Comparison of ENCODE assay signal across 8 cellular contexts in the genomic region with DNA sequence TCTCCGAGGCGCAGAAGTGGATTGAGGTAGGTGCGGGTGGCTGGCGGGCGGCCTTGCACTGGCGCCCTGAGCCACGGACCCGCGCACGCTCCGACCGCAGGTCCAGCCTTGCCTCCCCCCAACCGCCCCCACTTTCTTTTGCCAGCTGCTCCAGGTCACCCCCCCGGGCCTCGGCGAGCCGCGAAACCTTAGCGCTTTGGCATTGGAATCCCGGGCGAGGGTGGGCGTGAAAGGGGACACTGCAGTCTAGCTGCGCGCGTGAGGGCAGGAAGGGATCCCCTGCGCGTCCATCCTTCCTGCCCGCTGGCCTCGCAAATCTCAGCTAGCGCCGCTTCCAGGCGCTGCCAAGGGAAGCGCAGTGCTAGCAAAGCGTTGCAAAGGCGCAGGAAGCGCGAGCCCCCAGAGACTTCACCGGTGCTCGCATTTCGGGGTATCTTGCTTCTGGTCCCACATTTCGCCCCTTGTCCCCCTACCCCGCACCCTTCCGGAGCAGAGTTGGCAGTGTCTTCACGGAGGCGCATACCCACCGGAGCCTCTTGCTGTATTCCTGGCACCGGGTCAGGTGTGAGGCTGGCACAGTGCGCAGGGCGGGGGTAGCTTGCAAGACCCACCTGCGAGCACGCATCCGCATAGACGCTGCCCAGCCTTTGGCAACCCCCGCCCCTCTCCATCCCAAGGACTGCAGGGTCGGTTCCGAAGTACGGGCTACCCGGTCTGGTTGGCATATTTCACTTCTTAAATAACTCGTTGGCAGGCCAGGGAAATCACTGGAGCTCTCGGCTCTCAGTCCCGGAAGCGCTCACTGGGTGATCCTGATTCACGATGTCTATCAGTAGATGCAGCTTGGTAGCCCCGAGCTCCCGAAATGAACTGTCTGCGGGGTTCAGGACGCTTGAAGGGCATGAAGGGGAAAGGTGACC.
A peak's percentile ranks its signal among the peaks of the same experiment; 100 is the strongest.
DNase-seq lines count a peak whose midpoint lies in the region; ATAC-seq and TF ChIP-seq lines count a peak whose summit lies in the region.

No MANE protein-coding gene starts in this region.

- peak; percentile 63 for DNase-seq in DMS53 treated with DMSO at 0.1 percent for 48 hours (lab: John Stamatoyannopoulos, UW; ENCODE audit: unreplicated experiment)
- DNase-seq in NCI-H1694 treated with DMSO at 0.1 percent for 48 hours (lab: John Stamatoyannopoulos, UW) = peak; percentile 29
- no peak for DNase-seq in chondrocyte (ENCODE audit: low spot score)
- peak; percentile 82 for DNase-seq in left kidney (ENCODE audit: low read depth, low spot score)
- peak in 45 of 49 donors; percentile 17 to 90 (median 63) for DNase-seq in substantia nigra (lab: John Stamatoyannopoulos, UW)
- DNase-seq in activated CD8-positive, alpha-beta T cell treated with anti-CD3 and anti-CD28 coated beads for 36 hours = no peak
- no peak for DNase-seq in NOMO-1 treated with dmso at 0.1 percent for 144 hours (lab: John Stamatoyannopoulos, UW; ENCODE audit: unreplicated experiment)
- no peak for DNase-seq in central memory CD4-positive, alpha-beta T cell

- POLR2A ChIA-PET in activated CD8-positive, alpha-beta T cell treated with anti-CD3 and anti-CD28 coated beads for 36 hours (lab: Charles Lee) = no interaction called here

- H3K4me3 Mint-ChIP-seq in chondrocyte (ENCODE audit: unreplicated experiment) = peak overlapping the region; percentile 71
- H3K4me3 Mint-ChIP-seq in activated CD8-positive, alpha-beta T cell treated with anti-CD3 and anti-CD28 coated beads for 36 hours = no peak overlapping the region

- H3K27ac ChIP-seq in substantia nigra (ENCODE audit: low read depth, low read length, poor library complexity, severe bottlenecking) = peak overlapping the region; percentile 96

- TF ChIP-seq CTCF in chondrocyte (IDR thresholded peaks at IDR 0.05) = no peak
- TF ChIP-seq CTCF in activated CD8-positive, alpha-beta T cell treated with anti-CD3 and anti-CD28 coated beads for 36 hours (IDR thresholded peaks at IDR 0.05) = no peak

- peaks cover 24% of the 10 kb centered on the region for H3K4me1 Mint-ChIP-seq in chondrocyte (ENCODE audit: low read depth)
- no peaks in the 10 kb centered on the region for H3K4me1 Mint-ChIP-seq in activated CD8-positive, alpha-beta T cell treated with anti-CD3 and anti-CD28 coated beads for 36 hours (ENCODE audit: low read depth)

- H3K27me3 Mint-ChIP-seq in chondrocyte (ENCODE audit: low read depth) = peaks cover 19% of the 10 kb centered on the region
- peaks cover 42% of the 10 kb centered on the region for H3K27me3 Mint-ChIP-seq in activated CD8-positive, alpha-beta T cell treated with anti-CD3 and anti-CD28 coated beads for 36 hours

- H3K36me3 Mint-ChIP-seq in chondrocyte (ENCODE audit: low read depth) = no peaks in the 10 kb centered on the region
- no peaks in the 10 kb centered on the region for H3K36me3 Mint-ChIP-seq in activated CD8-positive, alpha-beta T cell treated with anti-CD3 and anti-CD28 coated beads for 36 hours (ENCODE audit: low read depth)

- H3K27ac Mint-ChIP-seq in chondrocyte (ENCODE audit: unreplicated experiment) = no peak overlapping the region
- no peak overlapping the region for H3K27ac Mint-ChIP-seq in activated CD8-positive, alpha-beta T cell treated with anti-CD3 and anti-CD28 coated beads for 36 hours

- intact Hi-C loops in activated CD8-positive, alpha-beta T cell treated with anti-CD3 and anti-CD28 coated beads for 36 hours (cut with micrococcal nuclease) = no loop called here

- ATAC-seq in activated CD8-positive, alpha-beta T cell treated with anti-CD3 and anti-CD28 coated beads for 36 hours = no peak

- H3K9me3 Mint-ChIP-seq in chondrocyte (ENCODE audit: low read depth) = no peaks in the 10 kb centered on the region
- no peaks in the 10 kb centered on the region for H3K9me3 Mint-ChIP-seq in activated CD8-positive, alpha-beta T cell treated with anti-CD3 and anti-CD28 coated beads for 36 hours

- CTCF ChIA-PET in activated CD8-positive, alpha-beta T cell treated with anti-CD3 and anti-CD28 coated beads for 36 hours (lab: Charles Lee) = no interaction called here

Comparison
In these comparisons a context has a peak if more than half of its experiments do, and no peak if none do; other contexts are left out.
1. DNase-seq: peak in DMS53 treated with DMSO at 0.1 percent for 48 hours (single experiment), NCI-H1694 treated with DMSO at 0.1 percent for 48 hours (single experiment), left kidney (single experiment) and substantia nigra (45 of 49); none in chondrocyte (single experiment), activated CD8-positive, alpha-beta T cell treated with anti-CD3 and anti-CD28 coated beads for 36 hours (single experiment), NOMO-1 treated with dmso at 0.1 percent for 144 hours (single experiment) and central memory CD4-positive, alpha-beta T cell (single experiment).